Comparison of ENCODE assay signal across 20 cellular contexts in the genomic region with DNA sequence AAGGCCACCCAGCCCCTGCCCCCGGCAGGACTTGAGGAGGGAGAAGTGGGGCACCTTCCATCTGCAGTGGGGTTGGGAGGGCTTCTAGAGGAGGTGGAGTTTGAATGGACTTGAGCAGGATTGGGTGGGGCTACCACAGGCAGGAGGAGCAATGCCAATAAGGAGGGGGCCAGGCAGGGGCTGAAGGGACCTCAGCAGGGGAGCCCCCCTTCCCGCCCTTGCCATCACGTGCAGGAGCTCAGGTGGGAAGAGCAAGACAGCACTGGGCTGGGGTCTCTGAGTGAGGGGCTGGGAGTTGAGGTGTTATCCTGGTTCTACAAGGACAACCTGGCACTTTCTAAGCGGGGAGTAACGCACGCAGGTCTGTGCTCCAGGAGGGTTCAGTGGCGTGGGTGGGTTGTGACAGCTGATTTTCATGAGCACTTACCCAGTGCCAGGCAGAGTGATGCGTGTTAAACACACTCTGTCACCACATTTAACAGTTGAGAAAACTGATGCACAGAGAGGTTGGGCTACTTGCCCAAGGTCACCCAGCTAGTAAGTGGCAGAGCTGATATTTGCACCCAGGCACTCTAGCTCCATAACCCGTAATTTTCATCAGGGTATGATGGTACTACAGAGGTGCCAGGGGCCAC. TPM values are rescaled to one million over a fixed set of nuclear protein-coding genes. Genes with fewer than 3 reads are reported as not detected.
"Had no signal": no experiment of that assay in that cellular context is flagged by ENCODE, and none has a peak within 500 bp of the region (broad histone marks: within the 10 kb centered on the region; RNA-seq: fewer than 3 reads in every experiment).

No MANE protein-coding gene starts in this region.

- H3K4me3 ChIP-seq: lung, tibial nerve, vagina had no signal

- ATAC-seq: stimulated activated naive B cell treated with anti-CD40 and anti-IgM and Interleukin-4, amounts not matched to agents 10 μg/mL and 1 μg/mL and 100 μg/mL, for 72 hours had no signal

- H3K4me1 ChIP-seq: parathyroid adenoma, vagina had no signal

- H3K27ac Mint-ChIP-seq: activated naive CD8-positive, alpha-beta T cell treated with anti-CD3 and anti-CD28 coated beads, Interleukin-2, amount 10 ng/mL, durations not matched to agents 7 days and 5 days; mesothelial cell of epicardium; stimulated activated naive B cell treated with anti-CD40 and anti-IgM and Interleukin-4, amounts not matched to agents 10 μg/mL and 1 μg/mL and 100 μg/mL, for 72 hours had no signal

- H3K4me1 Mint-ChIP-seq: mesothelial cell of epicardium had no signal

- H3K4me3 Mint-ChIP-seq: activated naive CD8-positive, alpha-beta T cell treated with anti-CD3 and anti-CD28 coated beads, Interleukin-2, amount 10 ng/mL, durations not matched to agents 7 days and 5 days; mesothelial cell of epicardium; stimulated activated naive B cell treated with anti-CD40 and anti-IgM and Interleukin-4, amounts not matched to agents 10 μg/mL and 1 μg/mL and 100 μg/mL, for 72 hours had no signal

- H3K27me3 ChIP-seq: vagina had no signal

- H3K9me3 ChIP-seq: vagina had no signal

- H3K36me3 ChIP-seq: brain microvascular endothelial cell, tibial nerve, vagina had no signal

- H3K9me3 Mint-ChIP-seq: activated naive CD8-positive, alpha-beta T cell treated with anti-CD3 and anti-CD28 coated beads, Interleukin-2, amount 10 ng/mL, durations not matched to agents 7 days and 5 days; mesothelial cell of epicardium had no signal

- DNase-seq: activated CD4-positive, alpha-beta T cell treated with anti-CD3 and anti-CD28 coated beads for 1 hour; activated CD4-positive, alpha-beta T cell treated with anti-CD3 and anti-CD28 coated beads, Interleukin-2, amount 50 U/mL, for 4 hours; activated naive CD4-positive, alpha-beta T cell; activated naive CD8-positive, alpha-beta T cell treated with anti-CD3 and anti-CD28 coated beads, Interleukin-2, amount 10 ng/mL, durations not matched to agents 7 days and 5 days; activated T-cell treated with anti-CD3 and anti-CD28 coated beads for 4 hours; brain microvascular endothelial cell; effector memory CD4-positive, alpha-beta T cell; foreskin melanocyte; stimulated activated CD4-positive, alpha-beta T cell treated with anti-CD3 and anti-CD28 coated beads, Interleukin-15, amount 100 ng/mL, for 24 hours; stimulated activated CD4-positive, alpha-beta T cell treated with anti-CD3 and anti-CD28 coated beads, Interleukin-4, amount 100 ng/mL, for 1 hour; stimulated activated naive B cell treated with anti-CD40 and anti-IgM and Interleukin-4, amounts not matched to agents 10 μg/mL and 1 μg/mL and 100 μg/mL, for 72 hours; T1000 had no signal

- H3K36me3 Mint-ChIP-seq: activated naive CD8-positive, alpha-beta T cell treated with anti-CD3 and anti-CD28 coated beads, Interleukin-2, amount 10 ng/mL, durations not matched to agents 7 days and 5 days; mesothelial cell of epicardium; stimulated activated naive B cell treated with anti-CD40 and anti-IgM and Interleukin-4, amounts not matched to agents 10 μg/mL and 1 μg/mL and 100 μg/mL, for 72 hours had no signal

RNA-seq across cellular contexts. Expression of gene CHRND, which starts 4.8 kb away (rescaled TPM):
- total RNA-seq: activated naive CD8-positive, alpha-beta T cell treated with anti-CD3 and anti-CD28 coated beads, Interleukin-2, amount 10 ng/mL, durations not matched to agents 7 days and 5 days; fibroblast of lung; lung; mesothelial cell of epicardium; renal cortical epithelial cell; subcutaneous adipose tissue; tibial nerve; vagina had no signal

RNA-seq across cellular contexts. Expression of gene CHRNG, which starts 8.7 kb away (rescaled TPM):
- total RNA-seq: activated naive CD8-positive, alpha-beta T cell treated with anti-CD3 and anti-CD28 coated beads, Interleukin-2, amount 10 ng/mL, durations not matched to agents 7 days and 5 days; fibroblast of lung; lung; mesothelial cell of epicardium; renal cortical epithelial cell; subcutaneous adipose tissue; tibial nerve; vagina had no signal

RNA-seq across cellular contexts. Expression of gene PRSS56, which starts 10.6 kb away (rescaled TPM):
- total RNA-seq: activated naive CD8-positive, alpha-beta T cell treated with anti-CD3 and anti-CD28 coated beads, Interleukin-2, amount 10 ng/mL, durations not matched to agents 7 days and 5 days; fibroblast of lung; lung; mesothelial cell of epicardium; renal cortical epithelial cell; subcutaneous adipose tissue; tibial nerve; vagina had no signal
